ENCODE assay signal across 9 cellular contexts in genomic region chr22:29071261-29072045, GRCh38. TPM values are rescaled to one million over a fixed set of nuclear protein-coding genes. Genes with fewer than 3 reads are reported as not detected.
DNase-seq lines count a peak whose midpoint lies in the region; ATAC-seq and TF ChIP-seq lines count a peak whose summit lies in the region.
"Had no signal": no experiment of that assay in that cellular context is flagged by ENCODE, and none has a peak within 500 bp of the region (broad histone marks: within the 10 kb centered on the region; RNA-seq: fewer than 3 reads in every experiment).

No MANE protein-coding gene starts in this region.

- no peaks in the 10 kb centered on the region for H3F3A ChIP-seq in PC-3 (ENCODE audit: low read length, unreplicated experiment)

- no TSS peak for BruUV-seq in PC-3 (replicated peaks; lab: Mats Ljungman, UMichigan)

- in situ Hi-C loops in GM18951 (cut with MboI; ENCODE audit: low sequenced_read_pairs, unreplicated experiment) = no loop called here

- H2AFZ ChIP-seq in PC-3 (ENCODE audit: low read length) = peak overlapping the region; percentile 71

- DNase-seq in PC-3 (peak; percentile 20), chondrocyte (ENCODE audit: low spot score) (no peak), right lobe of liver (peak; percentile 58 to 67 (median 67)), SW 1271 (lab: John Stamatoyannopoulos, UW) (no peak), NCI-H2081 treated with DMSO at 0.1 percent for 48 hours (lab: John Stamatoyannopoulos, UW) (no peak), NCI-H128 (lab: John Stamatoyannopoulos, UW; ENCODE audit: unreplicated experiment) (no peak)

- H3K4me2 ChIP-seq in PC-3 (ENCODE audit: low read length) = peak overlapping the region; percentile 86

- no peaks in the 10 kb centered on the region for H3K36me3 Mint-ChIP-seq in chondrocyte (ENCODE audit: low read depth)

- H3K9me2 ChIP-seq in PC-3 (replicated peaks; ENCODE audit: low read length) = no peaks in the 10 kb centered on the region

- H4K20me1 ChIP-seq in PC-3 (ENCODE audit: low read length) = no peaks in the 10 kb centered on the region

- POLR2A ChIA-PET in PC-3 (lab: Charles Lee; ENCODE audit: unreplicated experiment) = no interaction called here

- H3K9me3 Mint-ChIP-seq in chondrocyte (ENCODE audit: low read depth) = no peaks in the 10 kb centered on the region

- H3K4me1 ChIP-seq in PC-3 (ENCODE audit: insufficient read depth, low read length) = peaks cover 10% of the 10 kb centered on the region; the same call in 1 of the 2 replicates
- peaks cover 0 to 16% (median 4%) of the 10 kb centered on the region in 4 donors for H3K4me1 ChIP-seq in right lobe of liver
- H3K4me1 ChIP-seq in stomach smooth muscle (ENCODE audit: control insufficient read depth, insufficient read depth, low read length) = peaks cover 28% of the 10 kb centered on the region

- 8% methylated on average over 21 of the region's 60 CpGs for WGBS in right lobe of liver (ENCODE audit: insufficient coverage, low coverage, low lambda C conversion rate, missing lambda C conversion rate)

- H3K4me3 ChIP-seq in PC-3 (ENCODE audit: low read length) (peak overlapping the region; percentile 65), right lobe of liver (peak overlapping the region; percentile 29 to 48 (median 41)), stomach smooth muscle (ENCODE audit: low read length in 2 of 2) (peak overlapping the region; percentile 44 to 62)

- H3K27ac ChIP-seq in PC-3 (ENCODE audit: low read length) (no peak overlapping the region), right lobe of liver (no peak overlapping the region), stomach smooth muscle (ENCODE audit: low read length) (no peak overlapping the region)
- H3K27ac ChIP-seq: SK-N-MC had no signal

- peaks cover 10% of the 10 kb centered on the region for H3K27me3 Mint-ChIP-seq in chondrocyte (ENCODE audit: low read depth)

- intact Hi-C loops in PC-3 (cut with micrococcal nuclease) = loop anchor here (10.0 kb wide), 1 partner anchor 83 kb away; no protein-coding TSS in a partner anchor
- intact Hi-C loops in right lobe of liver (cut with DNase I) = no loop called here

- H3K36me3 ChIP-seq in PC-3 (ENCODE audit: low read depth, low read length) (no peaks in the 10 kb centered on the region), right lobe of liver (no peaks in the 10 kb centered on the region), stomach smooth muscle (ENCODE audit: control insufficient read depth in 2 of 2, insufficient read depth in 2 of 2, low read length in 2 of 2) (no peaks in the 10 kb centered on the region)

- TF ChIP-seq POLR2A in GM18951 (IDR thresholded peaks at IDR 0.05; ENCODE audit: extremely low read depth, insufficient read depth, insufficient read length) (peak; percentile 20), right lobe of liver (IDR thresholded peaks at IDR 0.05) (no peak)

- CTCF ChIA-PET in PC-3 (lab: Charles Lee) = no interaction called here

- H3K4me3 Mint-ChIP-seq in chondrocyte (ENCODE audit: unreplicated experiment) = peak overlapping the region; percentile 69

- no peak overlapping the region for H3K9ac ChIP-seq in PC-3 (ENCODE audit: low read length)
- no peak overlapping the region for H3K9ac ChIP-seq in stomach smooth muscle (ENCODE audit: low read length in 2 of 2)

- H3K79me2 ChIP-seq in PC-3 (ENCODE audit: low read length) = no peaks in the 10 kb centered on the region

- H3K27ac Mint-ChIP-seq in chondrocyte (ENCODE audit: unreplicated experiment) = no peak overlapping the region

- no peak for TF ChIP-seq CTCF in PC-3 (conservative IDR thresholded peaks at IDR 0.05; ENCODE audit: low read depth, low read length)
- TF ChIP-seq CTCF in chondrocyte (IDR thresholded peaks at IDR 0.05) = no peak
- no peak for TF ChIP-seq CTCF in right lobe of liver (IDR thresholded peaks at IDR 0.05)

- H3K9me3 ChIP-seq in PC-3 (ENCODE audit: low read length) (no peaks in the 10 kb centered on the region), right lobe of liver (no peaks in the 10 kb centered on the region), stomach smooth muscle (ENCODE audit: control insufficient read depth in 2 of 2, low read length in 2 of 2) (no peaks in the 10 kb centered on the region)

- ATAC-seq in PC-3 = peak; percentile 39
- ATAC-seq in right lobe of liver = peak; percentile 9 to 45 (median 14)

- H3K27me3 ChIP-seq in PC-3 (ENCODE audit: low read length) (no peaks in the 10 kb centered on the region), right lobe of liver (no peaks in the 10 kb centered on the region), stomach smooth muscle (ENCODE audit: control insufficient read depth in 1 of 2, insufficient read depth in 2 of 2, low read length in 2 of 2) (peaks cover 0 to 5% of the 10 kb centered on the region in 2 donors)

- peaks cover 15% of the 10 kb centered on the region for H3K4me1 Mint-ChIP-seq in chondrocyte (ENCODE audit: low read depth)

RNA-seq across cellular contexts. Expression of gene KREMEN1, which starts 1.4 kb away (rescaled TPM):
- 2.7 and 4.1 TPM in 2 replicates for total RNA-seq in PC-3 (2014; rRNA removed)
- total RNA-seq in chondrocyte = 5.0 to 7.3 TPM (median 7.3 TPM) in 3 replicates
- total RNA-seq in right lobe of liver = 1 to 10 TPM; 1.7 to 6.7 (median 3.0) TPM

RNA-seq across cellular contexts. Expression of gene C22orf31, which starts 9.8 kb away (rescaled TPM):
- total RNA-seq in PC-3 (2014; rRNA removed) (not detected in 2 replicates), chondrocyte (not detected in 3 replicates), right lobe of liver (not detected)

Comparison
In these comparisons a context has a peak if more than half of its experiments do, and no peak if none do; other contexts are left out.
1. DNase-seq: peak in PC-3 (single experiment) and right lobe of liver (3 of 3); none in chondrocyte (single experiment), SW 1271 (0 of 2), NCI-H2081 treated with DMSO at 0.1 percent for 48 hours (single experiment) and NCI-H128 (single experiment).
2. Peak in every context shown above with its lines, with median percentiles within 50 percentile points of each other: H3K4me3 ChIP-seq.